ENCODE assay signal across 19 cellular contexts in the genomic region with DNA sequence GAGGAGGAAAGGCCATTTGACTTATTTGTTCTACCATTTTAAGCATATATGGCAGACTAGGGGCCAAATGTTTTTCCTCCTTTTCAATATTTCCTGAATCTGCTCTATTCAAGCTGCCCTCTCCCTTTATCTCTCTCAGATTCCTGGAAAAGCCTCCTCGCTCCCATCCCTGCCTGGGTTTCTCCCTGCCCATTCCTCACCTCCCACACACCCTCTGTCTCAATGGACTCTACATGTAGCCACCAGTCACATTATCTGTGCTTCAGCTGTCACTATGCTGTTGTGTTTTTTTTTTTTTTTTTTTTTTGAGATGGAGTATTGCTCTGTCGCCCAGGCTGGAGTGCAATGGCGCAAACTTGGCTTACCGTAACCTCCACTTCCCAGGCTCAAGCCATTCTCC.
"Had no signal": no experiment of that assay in that cellular context is flagged by ENCODE, and none has a peak within 500 bp of the region (broad histone marks: within the 10 kb centered on the region; RNA-seq: fewer than 3 reads in every experiment).

No MANE protein-coding gene starts in this region.

- H3K9me3 ChIP-seq: heart left ventricle, prostate gland had no signal

- H3K4me3 Mint-ChIP-seq: activated T-cell treated with anti-CD3 and anti-CD28 coated beads, Interleukin-2, amount 50 U/mL, for 4 hours; effector memory CD8-positive, alpha-beta T cell; immature natural killer cell; natural killer cell treated with Interleukin-12 subunit alpha and Interleukin-12 subunit beta and Interleukin-15 and Interleukin-18, amount 100 ng/mL, for 72 hours; stimulated activated naive CD8-positive, alpha-beta T cell treated with anti-CD3 and anti-CD28 coated beads, Interleukin-15, Interleukin-2, amounts not matched to agents 100 ng/mL and 50 ng/mL, for 24 hours; type B pancreatic cell; WTC11 had no signal

- H3K4me1 ChIP-seq: heart left ventricle, prostate gland had no signal

- H3K27ac Mint-ChIP-seq: stimulated activated naive CD8-positive, alpha-beta T cell treated with anti-CD3 and anti-CD28 coated beads, Interleukin-15, Interleukin-2, amounts not matched to agents 100 ng/mL and 50 ng/mL, for 24 hours; type B pancreatic cell; WTC11 had no signal

- H3K9me3 Mint-ChIP-seq: activated T-cell treated with anti-CD3 and anti-CD28 coated beads, Interleukin-2, amount 50 U/mL, for 4 hours; effector memory CD8-positive, alpha-beta T cell; immature natural killer cell; natural killer cell treated with Interleukin-12 subunit alpha and Interleukin-12 subunit beta and Interleukin-15 and Interleukin-18, amount 100 ng/mL, for 72 hours; stimulated activated naive CD8-positive, alpha-beta T cell treated with anti-CD3 and anti-CD28 coated beads, Interleukin-15, Interleukin-2, amounts not matched to agents 100 ng/mL and 50 ng/mL, for 24 hours; type B pancreatic cell; WTC11 had no signal

- H3K27me3 ChIP-seq: heart left ventricle had no signal

- H3K4me3 ChIP-seq: heart left ventricle, prostate gland, smooth muscle cell had no signal

- H3K4me2 ChIP-seq: smooth muscle cell had no signal

- H3K27ac ChIP-seq: heart left ventricle, prostate gland had no signal

- FAIRE-seq: bronchial epithelial cell had no signal

- DNase-seq: activated CD4-positive, alpha-beta T cell treated with anti-CD3 and anti-CD28 coated beads for 4 hours; activated effector memory CD4-positive, alpha-beta T cell treated with anti-CD3 and anti-CD28 coated beads, Interleukin-2, amount 50 U/mL, for 16 hours; activated T-cell treated with anti-CD3 and anti-CD28 coated beads, Interleukin-2, amount 50 U/mL, for 4 hours; dermis blood vessel endothelial cell; effector memory CD8-positive, alpha-beta T cell; foreskin melanocyte; heart left ventricle; immature natural killer cell; mesendoderm; right cardiac atrium; stimulated activated CD4-positive, alpha-beta T cell treated with anti-CD3 and anti-CD28 coated beads, Interleukin-4, amount 100 ng/mL, for 4 hours; stimulated activated CD8-positive, alpha-beta memory T cell treated with anti-CD3 and anti-CD28 coated beads, Interleukin-4, amount 100 ng/mL, for 48 hours had no signal

- H3K27me3 Mint-ChIP-seq: effector memory CD8-positive, alpha-beta T cell; natural killer cell treated with Interleukin-12 subunit alpha and Interleukin-12 subunit beta and Interleukin-15 and Interleukin-18, amount 100 ng/mL, for 72 hours; stimulated activated naive CD8-positive, alpha-beta T cell treated with anti-CD3 and anti-CD28 coated beads, Interleukin-15, Interleukin-2, amounts not matched to agents 100 ng/mL and 50 ng/mL, for 24 hours; type B pancreatic cell had no signal

- H3K36me3 ChIP-seq: prostate gland had no signal

- ATAC-seq: activated T-cell treated with anti-CD3 and anti-CD28 coated beads, Interleukin-2, amount 50 U/mL, for 4 hours; effector memory CD8-positive, alpha-beta T cell; heart left ventricle; natural killer cell treated with Interleukin-12 subunit alpha and Interleukin-12 subunit beta and Interleukin-15 and Interleukin-18, amount 100 ng/mL, for 72 hours; right cardiac atrium; WTC11 had no signal
